In genomic region chr10:13271552-13272163, GRCh38 we compare ENCODE assay signal across 8 cellular contexts. TPM values are rescaled to one million over a fixed set of nuclear protein-coding genes. Genes with fewer than 3 reads are reported as not detected.
DNase-seq lines count a peak whose midpoint lies in the region; ATAC-seq and TF ChIP-seq lines count a peak whose summit lies in the region.

No MANE protein-coding gene starts in this region.

- H3K9me3 Mint-ChIP-seq in CD8-positive, alpha-beta memory T cell: no peaks in the 10 kb centered on the region
- H3K9me3 Mint-ChIP-seq in activated T-cell treated with anti-CD3 and anti-CD28 coated beads, Interleukin-2, amount 50 U/mL, for 24 hours: no peaks in the 10 kb centered on the region

- peak overlapping the region in 2 of 7 donors; percentile 37 to 52 for H3K4me3 Mint-ChIP-seq in CD8-positive, alpha-beta memory T cell
- H3K4me3 Mint-ChIP-seq in activated T-cell treated with anti-CD3 and anti-CD28 coated beads, Interleukin-2, amount 50 U/mL, for 24 hours: no peak overlapping the region

- no peaks in the 10 kb centered on the region for H3K4me1 ChIP-seq in CD8-positive, alpha-beta memory T cell (ENCODE audit: insufficient read depth, low read length)

- peaks cover 11 to 15% (median 11%) of the 10 kb centered on the region in 3 donors for H3K4me1 Mint-ChIP-seq in CD8-positive, alpha-beta memory T cell
- peaks cover 2% of the 10 kb centered on the region for H3K4me1 Mint-ChIP-seq in activated T-cell treated with anti-CD3 and anti-CD28 coated beads, Interleukin-2, amount 50 U/mL, for 24 hours (ENCODE audit: low read depth)

- CTCF ChIA-PET in CD8-positive, alpha-beta memory T cell (lab: Charles Lee): interaction anchor here (1.2 to 1.4 kb wide), 3 partner anchors 29 to 111 kb away, joined by 3 to 8 read pairs (median 7); partner anchors contain the start of gene PHYH

- no peaks in the 10 kb centered on the region for H3K9me3 ChIP-seq in CD8-positive, alpha-beta memory T cell (ENCODE audit: low read length)

- ATAC-seq in GM21390 (IDR thresholded peaks at IDR 0.05; ENCODE audit: unreplicated experiment) (peak; percentile 79), GM21717 (IDR thresholded peaks at IDR 0.05; ENCODE audit: unreplicated experiment) (no peak)

- no peaks in the 10 kb centered on the region for H3K36me3 ChIP-seq in CD8-positive, alpha-beta memory T cell (ENCODE audit: insufficient read depth, low read length)

- POLR2A ChIA-PET in CD8-positive, alpha-beta memory T cell (lab: Charles Lee): interaction anchor here (1.0 kb wide), 1 partner anchor 30 kb away, joined by 6 read pairs; no protein-coding TSS in a partner anchor

- peak; percentile 56 for TF ChIP-seq CTCF in retinal pigment epithelial cell (conservative IDR thresholded peaks at IDR 0.05; ENCODE audit: low read depth, low read length)

- H3K36me3 Mint-ChIP-seq in CD8-positive, alpha-beta memory T cell: peaks cover 0 to 3% (median 0%) of the 10 kb centered on the region in 3 donors
- no peaks in the 10 kb centered on the region for H3K36me3 Mint-ChIP-seq in activated T-cell treated with anti-CD3 and anti-CD28 coated beads, Interleukin-2, amount 50 U/mL, for 24 hours (ENCODE audit: low read depth)

- no peaks in the 10 kb centered on the region for H3K27me3 Mint-ChIP-seq in CD8-positive, alpha-beta memory T cell
- no peaks in the 10 kb centered on the region for H3K27me3 Mint-ChIP-seq in activated T-cell treated with anti-CD3 and anti-CD28 coated beads, Interleukin-2, amount 50 U/mL, for 24 hours

- DNase-seq in CD8-positive, alpha-beta memory T cell: peak; percentile 26 to 72 (median 47)
- DNase-seq in NCI-H2196 (lab: John Stamatoyannopoulos, UW; ENCODE audit: unreplicated experiment): peak; percentile 29
- DNase-seq in activated T-cell treated with anti-CD3 and anti-CD28 coated beads, Interleukin-2, amount 50 U/mL, for 24 hours: peak; percentile 57
- peak; percentile 16 for DNase-seq in glomerular visceral epithelial cell (ENCODE audit: extremely low spot score)
- no peak for DNase-seq in retinal pigment epithelial cell (ENCODE audit: low read depth)
- DNase-seq in KG1 (lab: John Stamatoyannopoulos, UW): no peak

- peak overlapping the region in 3 of 8 donors; percentile 51 to 83 (median 72) for H3K27ac Mint-ChIP-seq in CD8-positive, alpha-beta memory T cell
- no peak overlapping the region for H3K27ac Mint-ChIP-seq in activated T-cell treated with anti-CD3 and anti-CD28 coated beads, Interleukin-2, amount 50 U/mL, for 24 hours

- no peaks in the 10 kb centered on the region for H3K27me3 ChIP-seq in CD8-positive, alpha-beta memory T cell (ENCODE audit: insufficient read depth, low read length, poor library complexity, severe bottlenecking)

- H3K27ac ChIP-seq in CD8-positive, alpha-beta memory T cell (ENCODE audit: low read depth, low read length): no peak overlapping the region

- H3K4me3 ChIP-seq in CD8-positive, alpha-beta memory T cell (ENCODE audit: low read length): no peak overlapping the region
- H3K4me3 ChIP-seq in retinal pigment epithelial cell (ENCODE audit: low read length): no peak overlapping the region

RNA-seq across cellular contexts. Expression of gene PHYH, which starts 28.2 kb away (rescaled TPM):
- 10 to 100 TPM; 15.6 to 15.7 TPM for total RNA-seq in CD8-positive, alpha-beta memory T cell
- polyA plus RNA-seq in CD8-positive, alpha-beta memory T cell: 16.5 TPM

RNA-seq across cellular contexts. Expression of gene UCMA, which starts 37.5 kb away (rescaled TPM):
- total RNA-seq in CD8-positive, alpha-beta memory T cell: not detected
- not detected for polyA plus RNA-seq in CD8-positive, alpha-beta memory T cell

Comparison
In these comparisons a context has a peak if more than half of its experiments do, and no peak if none do; other contexts are left out.
1. DNase-seq: peak in CD8-positive, alpha-beta memory T cell (5 of 5), NCI-H2196 (single experiment), activated T-cell treated with anti-CD3 and anti-CD28 coated beads, Interleukin-2, amount 50 U/mL, for 24 hours (single experiment) and glomerular visceral epithelial cell (single experiment); none in retinal pigment epithelial cell (single experiment) and KG1 (single experiment).